In genomic region chr12:78229491-78230209, GRCh38 we compare ENCODE assay signal across 8 cellular contexts.
DNase-seq lines count a peak whose midpoint lies in the region; ATAC-seq and TF ChIP-seq lines count a peak whose summit lies in the region.

No MANE protein-coding gene starts in this region.

- in situ Hi-C loops in astrocyte of the spinal cord (cut with HindIII; ENCODE audit: low sequenced_read_pairs) = no loop called here

- no peaks in the 10 kb centered on the region for H3K4me1 Mint-ChIP-seq in CD8-positive, alpha-beta T cell (ENCODE audit: low read depth)
- H3K4me1 Mint-ChIP-seq in CD4-positive, alpha-beta memory T cell = peaks cover 0 to 2% (median 0%) of the 10 kb centered on the region in 4 donors

- H3K4me3 ChIP-seq in CD8-positive, alpha-beta T cell (ENCODE audit: low read depth, low read length) = no peak overlapping the region
- H3K4me3 ChIP-seq in NB4 (ENCODE audit: low read depth, low read length) (no peak overlapping the region), astrocyte of the spinal cord (ENCODE audit: low read depth, low read length) (no peak overlapping the region)
- H3K4me3 ChIP-seq in CD4-positive, alpha-beta memory T cell (ENCODE audit: low read length in 2 of 2) = no peak overlapping the region

- no peak for DNase-seq in CD8-positive, alpha-beta T cell
- DNase-seq in NB4 (ENCODE audit: low read depth) (peak; percentile 59), astrocyte of the spinal cord (ENCODE audit: low read depth, low spot score) (peak; percentile 45), lung microvascular endothelial cell (ENCODE audit: low read depth in 2 of 2) (peak; percentile 62 to 67), NCI-H446 treated with DMSO at 0.1 percent for 48 hours (lab: John Stamatoyannopoulos, UW) (no peak)
- DNase-seq in CD4-positive, alpha-beta memory T cell = no peak

- no peak overlapping the region for H3K27ac Mint-ChIP-seq in CD8-positive, alpha-beta T cell
- H3K27ac Mint-ChIP-seq in CD4-positive, alpha-beta memory T cell = no peak overlapping the region

- no peaks in the 10 kb centered on the region for H3K4me1 ChIP-seq in CD8-positive, alpha-beta T cell (ENCODE audit: insufficient read depth, low read length)
- H3K4me1 ChIP-seq in CD4-positive, alpha-beta memory T cell (ENCODE audit: insufficient read depth, low read length) = no peaks in the 10 kb centered on the region

- no peaks in the 10 kb centered on the region for H3K27me3 Mint-ChIP-seq in CD8-positive, alpha-beta T cell (ENCODE audit: low read depth)
- no peaks in the 10 kb centered on the region for H3K27me3 Mint-ChIP-seq in CD4-positive, alpha-beta memory T cell

- POLR2A ChIA-PET in CD8-positive, alpha-beta T cell (lab: Charles Lee) = no interaction called here
- POLR2A ChIA-PET in CD4-positive, alpha-beta memory T cell (lab: Charles Lee; ENCODE audit: partially characterized antibody) = no interaction called here

- intact Hi-C loops in CD8-positive, alpha-beta T cell (cut with DNase I, micrococcal nuclease) = no loop called here
- intact Hi-C loops in CD4-positive, alpha-beta memory T cell (cut with micrococcal nuclease) = no loop called here

- H3K27me3 ChIP-seq in CD8-positive, alpha-beta T cell (ENCODE audit: insufficient read depth, low read length) = no peaks in the 10 kb centered on the region
- no peaks in the 10 kb centered on the region for H3K27me3 ChIP-seq in CD4-positive, alpha-beta memory T cell (ENCODE audit: insufficient read depth, low read length)

- peak; percentile 20 for TF ChIP-seq CTCF in CD8-positive, alpha-beta T cell (IDR thresholded peaks at IDR 0.05)
- TF ChIP-seq CTCF in NB4 (IDR thresholded peaks at IDR 0.05; ENCODE audit: low read depth, low read length) = peak; percentile 80
- peak; percentile 75 for TF ChIP-seq CTCF in astrocyte of the spinal cord (IDR thresholded peaks at IDR 0.05; ENCODE audit: low read depth, low read length)

- H3K9me3 Mint-ChIP-seq in CD8-positive, alpha-beta T cell = peaks cover 12% of the 10 kb centered on the region
- H3K9me3 Mint-ChIP-seq in CD4-positive, alpha-beta memory T cell = peaks cover 0 to 10% (median 3%) of the 10 kb centered on the region in 8 donors

- CTCF ChIA-PET in CD8-positive, alpha-beta T cell (lab: Charles Lee) = no interaction called here
- CTCF ChIA-PET in CD4-positive, alpha-beta memory T cell (lab: Charles Lee; ENCODE audit: partially characterized antibody) = no interaction called here

- no peak for TF ChIP-seq POLR2A in NB4 (IDR thresholded peaks at IDR 0.05; ENCODE audit: extremely low read depth, insufficient read length)

- H3K36me3 Mint-ChIP-seq in CD8-positive, alpha-beta T cell = no peaks in the 10 kb centered on the region
- H3K36me3 Mint-ChIP-seq in CD4-positive, alpha-beta memory T cell = no peaks in the 10 kb centered on the region

- no peaks in the 10 kb centered on the region for H3K36me3 ChIP-seq in CD8-positive, alpha-beta T cell (ENCODE audit: insufficient read depth, low read length)
- no peaks in the 10 kb centered on the region for H3K36me3 ChIP-seq in CD4-positive, alpha-beta memory T cell (ENCODE audit: insufficient read depth, low read length)

- H3K4me3 Mint-ChIP-seq in CD8-positive, alpha-beta T cell = no peak overlapping the region
- peak overlapping the region in 1 of 8 donors; percentile 59 for H3K4me3 Mint-ChIP-seq in CD4-positive, alpha-beta memory T cell

- ATAC-seq in CD8-positive, alpha-beta T cell = no peak
- ATAC-seq in GM18511 (IDR thresholded peaks at IDR 0.05; ENCODE audit: unreplicated experiment) (peak; percentile 97), HG02870 (IDR thresholded peaks at IDR 0.05; ENCODE audit: unreplicated experiment) (peak; percentile 97)

- H3K27ac ChIP-seq in CD8-positive, alpha-beta T cell (ENCODE audit: low read depth, low read length) = no peak overlapping the region
- H3K27ac ChIP-seq in CD4-positive, alpha-beta memory T cell (ENCODE audit: low read depth, low read length) = no peak overlapping the region

- no peaks in the 10 kb centered on the region for H3K9me3 ChIP-seq in CD8-positive, alpha-beta T cell (ENCODE audit: low read length)
- H3K9me3 ChIP-seq in CD4-positive, alpha-beta memory T cell (ENCODE audit: control insufficient read depth in 1 of 2, low read length in 2 of 2) = no peaks in the 10 kb centered on the region

Comparison
In these comparisons a context has a peak if more than half of its experiments do, and no peak if none do; other contexts are left out.
1. DNase-seq: peak in NB4 (single experiment), astrocyte of the spinal cord (single experiment) and lung microvascular endothelial cell (2 of 2); none in CD8-positive, alpha-beta T cell (0 of 7), NCI-H446 treated with DMSO at 0.1 percent for 48 hours (single experiment) and CD4-positive, alpha-beta memory T cell (0 of 5).
2. CTCF ChIP-seq: peak in every context shown above with its lines; median percentile 80 in NB4; 75 in astrocyte of the spinal cord; 20 in CD8-positive, alpha-beta T cell.